21 cellular contexts compared by ENCODE assay signal in genomic region chr2:42184346-42184745, GRCh38. TPM values are rescaled to one million over a fixed set of nuclear protein-coding genes. Genes with fewer than 3 reads are reported as not detected.
A peak's percentile ranks its signal among the peaks of the same experiment; 100 is the strongest.
DNase-seq lines count a peak whose midpoint lies in the region; ATAC-seq lines count a peak whose summit lies in the region.
"Had no signal": no experiment of that assay in that cellular context is flagged by ENCODE, and none has a peak within 500 bp of the region (broad histone marks: within the 10 kb centered on the region; RNA-seq: fewer than 3 reads in every experiment).

No MANE protein-coding gene starts in this region.

- H3K4me3 Mint-ChIP-seq in activated naive CD8-positive, alpha-beta T cell: peak overlapping the region; percentile 2
- no peak overlapping the region for H3K4me3 Mint-ChIP-seq in activated naive CD8-positive, alpha-beta T cell treated with anti-CD3 and anti-CD28 coated beads, Interleukin-2, amount 50 U/mL, for 24 hours
- H3K4me3 Mint-ChIP-seq in T-helper 17 cell: no peak overlapping the region
- peak overlapping the region in 4 of 5 donors; percentile 0 to 33 (median 23) for H3K4me3 Mint-ChIP-seq in immature natural killer cell
- peak overlapping the region; percentile 19 for H3K4me3 Mint-ChIP-seq in stimulated activated memory B cell treated with anti-CD40 and anti-IgM and Interleukin-4, amounts not matched to agents 10 μg/mL and 1 μg/mL and 100 μg/mL, for 72 hours

- peaks cover 15% of the 10 kb centered on the region for H3K36me3 Mint-ChIP-seq in activated naive CD8-positive, alpha-beta T cell
- peaks cover 13% of the 10 kb centered on the region for H3K36me3 Mint-ChIP-seq in activated naive CD8-positive, alpha-beta T cell treated with anti-CD3 and anti-CD28 coated beads, Interleukin-2, amount 50 U/mL, for 24 hours (ENCODE audit: low read depth)
- H3K36me3 Mint-ChIP-seq in T-helper 17 cell (ENCODE audit: low read depth) (peaks cover 7% of the 10 kb centered on the region), immature natural killer cell (peaks cover 0 to 4% (median 4%) of the 10 kb centered on the region in 3 donors)
- H3K36me3 Mint-ChIP-seq in stimulated activated memory B cell treated with anti-CD40 and anti-IgM and Interleukin-4, amounts not matched to agents 10 μg/mL and 1 μg/mL and 100 μg/mL, for 72 hours: peaks cover 29% of the 10 kb centered on the region

- no peak overlapping the region for H3K27ac Mint-ChIP-seq in activated naive CD8-positive, alpha-beta T cell
- no peak overlapping the region for H3K27ac Mint-ChIP-seq in activated naive CD8-positive, alpha-beta T cell treated with anti-CD3 and anti-CD28 coated beads, Interleukin-2, amount 50 U/mL, for 24 hours
- H3K27ac Mint-ChIP-seq in T-helper 17 cell (peak overlapping the region; percentile 71), immature natural killer cell (peak overlapping the region; percentile 29 to 84 (median 63))
- peak overlapping the region; percentile 41 for H3K27ac Mint-ChIP-seq in stimulated activated memory B cell treated with anti-CD40 and anti-IgM and Interleukin-4, amounts not matched to agents 10 μg/mL and 1 μg/mL and 100 μg/mL, for 72 hours

- DNase-seq in activated naive CD8-positive, alpha-beta T cell treated with anti-CD3 and anti-CD28 coated beads, Interleukin-2, amount 50 U/mL, for 24 hours: no peak
- DNase-seq in T-helper 17 cell: no peak
- no peak for DNase-seq in immature natural killer cell
- no peak for DNase-seq in ACHN
- no peak for DNase-seq in T-helper 9 cell
- no peak for DNase-seq in SK-N-DZ (ENCODE audit: low spot score)
- DNase-seq: activated CD4-positive, CD25-positive, alpha-beta regulatory T cell treated with anti-CD3 and anti-CD28 coated beads, Interleukin-2, amount 50 U/mL, for 72 hours; effector memory CD4-positive, alpha-beta T cell; left colon; mucosa of descending colon; NCI-H1436; NCI-H2171 treated with DMSO at 0.1 percent for 48 hours; NCI-H748 treated with DMSO at 0.1 percent for 48 hours; nucleus accumbens; PC-9; retina; SIG-M5; stimulated activated CD4-positive, alpha-beta T cell treated with anti-CD3 and anti-CD28 coated beads, Interleukin-12 subunit alpha, Interleukin-12 subunit beta, amount 100 ng/mL, for 4 hours; T-helper 2 cell had no signal

- H3K9me3 ChIP-seq in T-helper 17 cell (ENCODE audit: control insufficient read depth, low read length, poor library complexity, severe bottlenecking): no peaks in the 10 kb centered on the region
- H3K9me3 ChIP-seq: mucosa of descending colon had no signal

- H3K4me1 Mint-ChIP-seq in activated naive CD8-positive, alpha-beta T cell (ENCODE audit: low read depth): peaks cover 73% of the 10 kb centered on the region
- H3K4me1 Mint-ChIP-seq in activated naive CD8-positive, alpha-beta T cell treated with anti-CD3 and anti-CD28 coated beads, Interleukin-2, amount 50 U/mL, for 24 hours: peaks cover 72% of the 10 kb centered on the region
- H3K4me1 Mint-ChIP-seq in T-helper 17 cell (peaks cover 58% of the 10 kb centered on the region), immature natural killer cell (peaks cover 44 to 73% of the 10 kb centered on the region in 2 donors)
- peaks cover 74% of the 10 kb centered on the region for H3K4me1 Mint-ChIP-seq in stimulated activated memory B cell treated with anti-CD40 and anti-IgM and Interleukin-4, amounts not matched to agents 10 μg/mL and 1 μg/mL and 100 μg/mL, for 72 hours

- no peaks in the 10 kb centered on the region for H3K27me3 Mint-ChIP-seq in activated naive CD8-positive, alpha-beta T cell
- no peaks in the 10 kb centered on the region for H3K27me3 Mint-ChIP-seq in activated naive CD8-positive, alpha-beta T cell treated with anti-CD3 and anti-CD28 coated beads, Interleukin-2, amount 50 U/mL, for 24 hours
- H3K27me3 Mint-ChIP-seq in T-helper 17 cell (no peaks in the 10 kb centered on the region), immature natural killer cell (ENCODE audit: low read depth in 3 of 3) (peaks cover 2 to 3% (median 3%) of the 10 kb centered on the region in 3 donors)
- H3K27me3 Mint-ChIP-seq in stimulated activated memory B cell treated with anti-CD40 and anti-IgM and Interleukin-4, amounts not matched to agents 10 μg/mL and 1 μg/mL and 100 μg/mL, for 72 hours: no peaks in the 10 kb centered on the region

- ATAC-seq in activated naive CD8-positive, alpha-beta T cell treated with anti-CD3 and anti-CD28 coated beads, Interleukin-2, amount 50 U/mL, for 24 hours: no peak
- no peak for ATAC-seq in T-helper 17 cell
- no peak for ATAC-seq in stimulated activated memory B cell treated with anti-CD40 and anti-IgM and Interleukin-4, amounts not matched to agents 10 μg/mL and 1 μg/mL and 100 μg/mL, for 72 hours
- ATAC-seq: left colon, mucosa of descending colon had no signal

- in situ Hi-C loops in ACHN (cut with HindIII; ENCODE audit: low pct_ligation_motif_present, low pct_unique_long_range_greater_than_20kb, low sequenced_read_pairs): no loop called here

- no peaks in the 10 kb centered on the region for H3K9me3 Mint-ChIP-seq in activated naive CD8-positive, alpha-beta T cell (ENCODE audit: low read depth)
- H3K9me3 Mint-ChIP-seq in activated naive CD8-positive, alpha-beta T cell treated with anti-CD3 and anti-CD28 coated beads, Interleukin-2, amount 50 U/mL, for 24 hours: no peaks in the 10 kb centered on the region
- H3K9me3 Mint-ChIP-seq in immature natural killer cell: no peaks in the 10 kb centered on the region
- H3K9me3 Mint-ChIP-seq in stimulated activated memory B cell treated with anti-CD40 and anti-IgM and Interleukin-4, amounts not matched to agents 10 μg/mL and 1 μg/mL and 100 μg/mL, for 72 hours: no peaks in the 10 kb centered on the region

RNA-seq across cellular contexts. Expression of gene EML4, which starts 15.2 kb away (rescaled TPM):
- 100 to 1,000 TPM; 292 to 348 TPM for total RNA-seq in T-helper 17 cell
- polyA plus RNA-seq in immature natural killer cell: 10 to 100 TPM; 16.1 to 35.3 (median 28.9) TPM
- polyA plus RNA-seq in SK-N-DZ (2014; cell fraction: cytosol; rRNA removed): 46.4 and 51.0 TPM in 2 replicates
- 78.8 and 81.0 TPM in 2 replicates for polyA plus RNA-seq in SK-N-DZ (2014; cell fraction: nucleus; rRNA removed)

Comparison
In these comparisons a context has a peak if more than half of its experiments do, and no peak if none do; other contexts are left out.
1. H3K4me3 Mint-ChIP-seq: peak in activated naive CD8-positive, alpha-beta T cell (single experiment), immature natural killer cell (4 of 5) and stimulated activated memory B cell treated with anti-CD40 and anti-IgM and Interleukin-4, amounts not matched to agents 10 μg/mL and 1 μg/mL and 100 μg/mL, for 72 hours (single experiment); none in activated naive CD8-positive, alpha-beta T cell treated with anti-CD3 and anti-CD28 coated beads, Interleukin-2, amount 50 U/mL, for 24 hours (single experiment) and T-helper 17 cell (single experiment).
2. H3K27ac Mint-ChIP-seq: peak in T-helper 17 cell (single experiment), immature natural killer cell (6 of 6) and stimulated activated memory B cell treated with anti-CD40 and anti-IgM and Interleukin-4, amounts not matched to agents 10 μg/mL and 1 μg/mL and 100 μg/mL, for 72 hours (single experiment); none in activated naive CD8-positive, alpha-beta T cell (single experiment) and activated naive CD8-positive, alpha-beta T cell treated with anti-CD3 and anti-CD28 coated beads, Interleukin-2, amount 50 U/mL, for 24 hours (single experiment).